ENCODE assay signal across 9 cellular contexts in the genomic region with DNA sequence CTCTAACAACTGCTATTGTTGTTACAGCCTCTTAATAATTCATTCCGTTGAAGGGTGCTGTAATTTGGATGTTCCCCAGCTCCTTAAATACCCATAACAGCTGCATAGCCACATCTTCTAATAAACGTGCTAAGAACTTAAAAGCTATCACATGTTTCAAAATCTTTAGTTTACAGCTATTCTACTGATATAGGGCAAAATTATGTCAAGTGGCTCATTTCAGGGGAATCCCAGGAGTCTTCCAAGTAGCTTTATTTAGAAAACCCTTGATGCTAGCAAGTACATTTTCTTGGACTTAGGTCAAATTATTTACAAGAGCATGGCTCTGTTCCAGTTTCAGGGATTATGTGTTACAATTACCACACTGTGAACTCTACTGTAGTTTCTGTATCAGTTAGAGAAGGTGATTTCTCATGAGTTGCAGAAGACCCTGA.
A peak's percentile ranks its signal among the peaks of the same experiment; 100 is the strongest.
DNase-seq lines count a peak whose midpoint lies in the region; ATAC-seq and TF ChIP-seq lines count a peak whose summit lies in the region.
"Had no signal": no experiment of that assay in that cellular context is flagged by ENCODE, and none has a peak within 500 bp of the region (broad histone marks: within the 10 kb centered on the region; RNA-seq: fewer than 3 reads in every experiment).

No MANE protein-coding gene starts in this region.

- H3K4me3 Mint-ChIP-seq in activated CD8-positive, alpha-beta T cell treated with anti-CD3 and anti-CD28 coated beads for 36 hours: no peak overlapping the region
- H3K4me3 Mint-ChIP-seq in T-helper 2 cell treated with Interferon-gamma antibody and Interleukin-4, amounts not matched to agents 5 μg/mL and 100 μg/mL, for 36 hours: no peak overlapping the region

- H3K4me1 ChIP-seq in adipocyte (ENCODE audit: control insufficient read depth, insufficient read depth, low read length) (peaks cover 9% of the 10 kb centered on the region), prostate gland (replicated peaks) (no peaks in the 10 kb centered on the region)

- intact Hi-C loops in activated CD8-positive, alpha-beta T cell treated with anti-CD3 and anti-CD28 coated beads for 36 hours (cut with micrococcal nuclease): no loop called here
- intact Hi-C loops in prostate gland (cut with DNase I): no loop called here

- no peaks in the 10 kb centered on the region for H3K36me3 Mint-ChIP-seq in activated CD8-positive, alpha-beta T cell treated with anti-CD3 and anti-CD28 coated beads for 36 hours (ENCODE audit: low read depth)
- no peaks in the 10 kb centered on the region for H3K36me3 Mint-ChIP-seq in T-helper 2 cell treated with Interferon-gamma antibody and Interleukin-4, amounts not matched to agents 5 μg/mL and 100 μg/mL, for 36 hours (ENCODE audit: low read depth)

- no peak for TF ChIP-seq CTCF in activated CD8-positive, alpha-beta T cell treated with anti-CD3 and anti-CD28 coated beads for 36 hours (IDR thresholded peaks at IDR 0.05)
- TF ChIP-seq CTCF in prostate gland (IDR thresholded peaks at IDR 0.05): no peak

- peaks cover 12% of the 10 kb centered on the region for H3K4me1 Mint-ChIP-seq in activated CD8-positive, alpha-beta T cell treated with anti-CD3 and anti-CD28 coated beads for 36 hours (ENCODE audit: low read depth)
- peaks cover 7% of the 10 kb centered on the region for H3K4me1 Mint-ChIP-seq in T-helper 2 cell treated with Interferon-gamma antibody and Interleukin-4, amounts not matched to agents 5 μg/mL and 100 μg/mL, for 36 hours (ENCODE audit: low read depth)

- H3K36me3 ChIP-seq in adipocyte (ENCODE audit: control insufficient read depth, insufficient read depth, low read length, severe bottlenecking) (no peaks in the 10 kb centered on the region), prostate gland (no peaks in the 10 kb centered on the region)
- H3K36me3 ChIP-seq: cardiac muscle cell had no signal

- 4% methylated on average over 2 of the region's 2 CpGs for WGBS in prostate gland

- H3K9ac ChIP-seq in adipocyte (ENCODE audit: low read length): no peak overlapping the region

- H3K9me3 ChIP-seq in adipocyte (ENCODE audit: control insufficient read depth, low read length) (no peaks in the 10 kb centered on the region), prostate gland (no peaks in the 10 kb centered on the region)

- ATAC-seq in GM21390 (IDR thresholded peaks at IDR 0.05; ENCODE audit: unreplicated experiment): peak; percentile 56
- peak; percentile 61 for ATAC-seq in HG03457 (IDR thresholded peaks at IDR 0.05; ENCODE audit: unreplicated experiment)
- ATAC-seq in activated CD8-positive, alpha-beta T cell treated with anti-CD3 and anti-CD28 coated beads for 36 hours: no peak

- CTCF ChIA-PET in activated CD8-positive, alpha-beta T cell treated with anti-CD3 and anti-CD28 coated beads for 36 hours (lab: Charles Lee): no interaction called here

- TF ChIP-seq POLR2A in prostate gland (IDR thresholded peaks at IDR 0.05): no peak

- H3K4me3 ChIP-seq in adipocyte (ENCODE audit: low read length) (no peak overlapping the region), prostate gland (no peak overlapping the region)
- H3K4me3 ChIP-seq: cardiac muscle cell had no signal

- POLR2A ChIA-PET in activated CD8-positive, alpha-beta T cell treated with anti-CD3 and anti-CD28 coated beads for 36 hours (lab: Charles Lee): no interaction called here

- H3K27me3 Mint-ChIP-seq in activated CD8-positive, alpha-beta T cell treated with anti-CD3 and anti-CD28 coated beads for 36 hours: no peaks in the 10 kb centered on the region
- H3K27me3 Mint-ChIP-seq in T-helper 2 cell treated with Interferon-gamma antibody and Interleukin-4, amounts not matched to agents 5 μg/mL and 100 μg/mL, for 36 hours (ENCODE audit: low read depth): no peaks in the 10 kb centered on the region

- no peak overlapping the region for H3K27ac ChIP-seq in prostate gland
- H3K27ac ChIP-seq: cardiac muscle cell had no signal

- DNase-seq in adipocyte (ENCODE audit: low read depth) (peak; percentile 32), pulmonary artery endothelial cell (ENCODE audit: low read depth, low spot score) (peak; percentile 27), prostate gland (ENCODE audit: low spot score) (no peak)
- no peak for DNase-seq in activated CD8-positive, alpha-beta T cell treated with anti-CD3 and anti-CD28 coated beads for 36 hours
- no peak for DNase-seq in T-helper 2 cell treated with Interferon-gamma antibody and Interleukin-4, amounts not matched to agents 5 μg/mL and 100 μg/mL, for 36 hours (ENCODE audit: low spot score)
- DNase-seq: NCI-H146 had no signal

- no peaks in the 10 kb centered on the region for H3K9me3 Mint-ChIP-seq in activated CD8-positive, alpha-beta T cell treated with anti-CD3 and anti-CD28 coated beads for 36 hours
- H3K9me3 Mint-ChIP-seq in T-helper 2 cell treated with Interferon-gamma antibody and Interleukin-4, amounts not matched to agents 5 μg/mL and 100 μg/mL, for 36 hours: peaks cover 4% of the 10 kb centered on the region

- H3K27ac Mint-ChIP-seq in activated CD8-positive, alpha-beta T cell treated with anti-CD3 and anti-CD28 coated beads for 36 hours: no peak overlapping the region
- no peak overlapping the region for H3K27ac Mint-ChIP-seq in T-helper 2 cell treated with Interferon-gamma antibody and Interleukin-4, amounts not matched to agents 5 μg/mL and 100 μg/mL, for 36 hours

- H3K27me3 ChIP-seq in adipocyte (replicated peaks; ENCODE audit: control insufficient read depth, insufficient read depth, low read length) (no peaks in the 10 kb centered on the region), prostate gland (replicated peaks; ENCODE audit: insufficient read depth) (no peaks in the 10 kb centered on the region)
- H3K27me3 ChIP-seq: cardiac muscle cell had no signal

Comparison
In these comparisons a context has a peak if more than half of its experiments do, and no peak if none do; other contexts are left out.
1. DNase-seq: peak in adipocyte (single experiment) and pulmonary artery endothelial cell (single experiment); none in activated CD8-positive, alpha-beta T cell treated with anti-CD3 and anti-CD28 coated beads for 36 hours (single experiment), prostate gland (single experiment) and T-helper 2 cell treated with Interferon-gamma antibody and Interleukin-4, amounts not matched to agents 5 μg/mL and 100 μg/mL, for 36 hours (single experiment).